19 cellular contexts compared by ENCODE assay signal in the genomic region with DNA sequence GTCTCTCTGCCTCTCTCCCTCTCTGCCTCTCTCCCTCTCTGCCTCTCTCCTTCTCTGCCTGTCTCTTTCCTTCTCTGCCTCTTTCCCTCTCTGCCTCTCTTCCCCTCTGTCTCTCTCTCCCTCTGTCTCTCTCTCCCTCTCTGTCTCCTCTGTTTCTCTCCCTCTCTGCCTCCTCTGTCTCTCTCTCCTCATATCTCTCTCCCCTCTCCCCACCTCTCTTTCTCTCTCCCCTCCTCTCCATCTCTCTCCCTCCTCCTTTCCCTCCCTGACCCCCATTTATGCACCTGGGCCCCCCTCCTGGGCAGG. TPM values are rescaled to one million over a fixed set of nuclear protein-coding genes. Genes with fewer than 3 reads are reported as not detected.
DNase-seq lines count a peak whose midpoint lies in the region; ATAC-seq, FAIRE-seq and TF ChIP-seq lines count a peak whose summit lies in the region.
"Had no signal": no experiment of that assay in that cellular context is flagged by ENCODE, and none has a peak within 500 bp of the region (broad histone marks: within the 10 kb centered on the region; RNA-seq: fewer than 3 reads in every experiment).

No MANE protein-coding gene starts in this region.

- H3K36me3 ChIP-seq in GM12878 (ENCODE audit: control insufficient read depth in 2 of 2, insufficient read depth in 2 of 2, low read length in 1 of 2): peaks cover 54 to 64% of the 10 kb centered on the region in 2 experiments
- H3K36me3 ChIP-seq: Peyer's patch, SJSA1 had no signal

- ATAC-seq in GM12878 (no peak), naive B cell (ENCODE audit: low read depth in 2 of 2) (no peak), GM21723 (IDR thresholded peaks at IDR 0.05; ENCODE audit: unreplicated experiment) (no peak)
- ATAC-seq: K562, Right ventricle myocardium inferior had no signal

- no peaks in the 10 kb centered on the region for H3K27me3 ChIP-seq in GM12878 (replicated peaks in 1 of 2; ENCODE audit: control insufficient read depth in 2 of 2, insufficient read depth in 2 of 2, low read length in 1 of 2)
- H3K27me3 ChIP-seq: Peyer's patch, SJSA1 had no signal

- no peak for FAIRE-seq in GM12878 (lab: Jason Lieb, UNC)
- FAIRE-seq: K562 had no signal

- CTCF ChIA-PET in GM12878 (lab: Yijun Ruan, JAX): no interaction called here

- peak overlapping the region; percentile 23 for H3K27ac Mint-ChIP-seq in activated naive CD4-positive, alpha-beta T cell treated with anti-CD3 and anti-CD28 coated beads, Interleukin-2, amount 50 U/mL, for 24 hours
- peak overlapping the region in 5 of 6 donors; percentile 1 to 89 (median 65) for H3K27ac Mint-ChIP-seq in naive B cell

- H3K9me3 Mint-ChIP-seq in activated naive CD4-positive, alpha-beta T cell treated with anti-CD3 and anti-CD28 coated beads, Interleukin-2, amount 50 U/mL, for 24 hours: no peaks in the 10 kb centered on the region
- no peaks in the 10 kb centered on the region for H3K9me3 Mint-ChIP-seq in naive B cell
- H3K9me3 Mint-ChIP-seq: CD14-positive monocyte had no signal

- SMC1A ChIA-PET in GM12878 (lab: Charles Lee; ENCODE audit: uncharacterized antibody, unreplicated experiment): no interaction called here

- POLR2A ChIA-PET in GM12878 (lab: Charles Lee): no interaction called here

- H2AFZ ChIP-seq in GM12878 (ENCODE audit: control insufficient read depth, low read depth, low read length): no peak overlapping the region

- H3K4me3 ChIP-seq in GM12878: no peak overlapping the region
- H3K4me3 ChIP-seq: K562, Peyer's patch, SJSA1 had no signal

- no peak for TF ChIP-seq POLR2A in GM12878 (IDR thresholded peaks at IDR 0.05; ENCODE audit: low read depth, low read length)

- no peak for DNase-seq in activated naive CD4-positive, alpha-beta T cell treated with Interleukin-2 at 50 U/mL for 16 hours
- no peak for DNase-seq in GM12878 (ENCODE audit: low read depth, low spot score)
- DNase-seq in naive B cell: no peak
- no peak for DNase-seq in T-helper 2 cell
- DNase-seq in cardiac septum (ENCODE audit: low spot score): no peak
- DNase-seq: 8988T, GDM1, NCI-H1105, NCI-H146, NCI-H2029 treated with DMSO at 0.1 percent for 48 hours, NCI-H524 treated with DMSO at 0.1 percent for 48 hours, NCI-H82 had no signal

- no peaks in the 10 kb centered on the region for H3K4me1 ChIP-seq in GM12878 (ENCODE audit: control insufficient read depth, insufficient read depth, low read length)
- H3K4me1 ChIP-seq: Peyer's patch had no signal

- intact Hi-C loops in GM12878 (cut with micrococcal nuclease; ENCODE audit: unreplicated experiment) (no loop called here), cardiac septum (cut with DNase I) (no loop called here)

- no peaks in the 10 kb centered on the region for H3K9me3 ChIP-seq in GM12878 (replicated peaks; ENCODE audit: control insufficient read depth, insufficient read depth, low read length)
- H3K9me3 ChIP-seq: Peyer's patch, SJSA1 had no signal

- no peaks in the 10 kb centered on the region for H3K27me3 Mint-ChIP-seq in activated naive CD4-positive, alpha-beta T cell treated with anti-CD3 and anti-CD28 coated beads, Interleukin-2, amount 50 U/mL, for 24 hours
- no peaks in the 10 kb centered on the region for H3K27me3 Mint-ChIP-seq in naive B cell

- no peak overlapping the region for H3K9ac ChIP-seq in GM12878 (ENCODE audit: control insufficient read depth, insufficient read depth, low read length)

- H3K4me1 Mint-ChIP-seq in activated naive CD4-positive, alpha-beta T cell treated with anti-CD3 and anti-CD28 coated beads, Interleukin-2, amount 50 U/mL, for 24 hours: no peaks in the 10 kb centered on the region
- peaks cover 6 to 17% (median 13%) of the 10 kb centered on the region in 3 donors for H3K4me1 Mint-ChIP-seq in naive B cell
- H3K4me1 Mint-ChIP-seq: CD14-positive monocyte had no signal

- no peak overlapping the region for H3K27ac ChIP-seq in GM12878 (ENCODE audit: control insufficient read depth, insufficient read depth)
- H3K27ac ChIP-seq: Peyer's patch, SJSA1 had no signal

- TF ChIP-seq EP300 in GM12878 (IDR thresholded peaks at IDR 0.05; ENCODE audit: borderline replicate concordance in 1 of 2, control insufficient read depth in 1 of 2, low read depth in 2 of 2, low read length in 2 of 2): no peak

- RAD21 ChIA-PET in GM12878 (lab: Charles Lee; ENCODE audit: unreplicated experiment): no interaction called here

- in situ Hi-C loops in GM12878 (cut with MboI): no loop called here

- no peaks in the 10 kb centered on the region; the same call in 1 of the 2 replicates for H4K20me1 ChIP-seq in GM12878 (ENCODE audit: control insufficient read depth, insufficient read depth)

- no peak overlapping the region for H3K4me2 ChIP-seq in GM12878 (ENCODE audit: control insufficient read depth, insufficient read depth)

- no peak overlapping the region for H3K4me3 Mint-ChIP-seq in activated naive CD4-positive, alpha-beta T cell treated with anti-CD3 and anti-CD28 coated beads, Interleukin-2, amount 50 U/mL, for 24 hours
- no peak overlapping the region for H3K4me3 Mint-ChIP-seq in naive B cell
- H3K4me3 Mint-ChIP-seq: CD14-positive monocyte had no signal

- peaks cover 17% of the 10 kb centered on the region for H3K79me2 ChIP-seq in GM12878 (ENCODE audit: control insufficient read depth, insufficient read depth, low read length)

- TF ChIP-seq CTCF in GM12878 (IDR thresholded peaks at IDR 0.05 in 2 of 3, conservative IDR thresholded peaks at IDR 0.05 in 1 of 3; ENCODE audit: control insufficient read depth in 2 of 3, extremely low read depth in 1 of 3, insufficient read depth in 1 of 3, low read depth in 3 of 3, low read length in 3 of 3): no peak

- BruUV-seq in GM12878 (replicated peaks; lab: Mats Ljungman, UMichigan): TSS peak; percentile 69

- no peak for TF ChIP-seq RAD21 in GM12878 (IDR thresholded peaks at IDR 0.05; ENCODE audit: insufficient read depth, low read depth, low read length)

- no peaks in the 10 kb centered on the region for H3K36me3 Mint-ChIP-seq in activated naive CD4-positive, alpha-beta T cell treated with anti-CD3 and anti-CD28 coated beads, Interleukin-2, amount 50 U/mL, for 24 hours
- no peaks in the 10 kb centered on the region for H3K36me3 Mint-ChIP-seq in naive B cell
- H3K36me3 Mint-ChIP-seq: CD14-positive monocyte had no signal

TF ChIP-seq in GM12878, 131 proteins besides CTCF, POLR2A, EP300 and RAD21 (continues in another document):
- TF ChIP-seq, protein P1, sequence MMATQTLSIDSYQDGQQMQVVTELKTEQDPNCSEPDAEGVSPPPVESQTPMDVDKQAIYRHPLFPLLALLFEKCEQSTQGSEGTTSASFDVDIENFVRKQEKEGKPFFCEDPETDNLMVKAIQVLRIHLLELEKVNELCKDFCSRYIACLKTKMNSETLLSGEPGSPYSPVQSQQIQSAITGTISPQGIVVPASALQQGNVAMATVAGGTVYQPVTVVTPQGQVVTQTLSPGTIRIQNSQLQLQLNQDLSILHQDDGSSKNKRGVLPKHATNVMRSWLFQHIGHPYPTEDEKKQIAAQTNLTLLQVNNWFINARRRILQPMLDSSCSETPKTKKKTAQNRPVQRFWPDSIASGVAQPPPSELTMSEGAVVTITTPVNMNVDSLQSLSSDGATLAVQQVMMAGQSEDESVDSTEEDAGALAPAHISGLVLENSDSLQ (IDR thresholded peaks at IDR 0.05): no peak
- TF ChIP-seq, protein P2, sequence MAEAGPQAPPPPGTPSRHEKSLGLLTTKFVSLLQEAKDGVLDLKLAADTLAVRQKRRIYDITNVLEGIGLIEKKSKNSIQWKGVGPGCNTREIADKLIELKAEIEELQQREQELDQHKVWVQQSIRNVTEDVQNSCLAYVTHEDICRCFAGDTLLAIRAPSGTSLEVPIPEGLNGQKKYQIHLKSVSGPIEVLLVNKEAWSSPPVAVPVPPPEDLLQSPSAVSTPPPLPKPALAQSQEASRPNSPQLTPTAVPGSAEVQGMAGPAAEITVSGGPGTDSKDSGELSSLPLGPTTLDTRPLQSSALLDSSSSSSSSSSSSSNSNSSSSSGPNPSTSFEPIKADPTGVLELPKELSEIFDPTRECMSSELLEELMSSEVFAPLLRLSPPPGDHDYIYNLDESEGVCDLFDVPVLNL (IDR thresholded peaks at IDR 0.05; ENCODE audit: low read depth, low read length): no peak
- TF ChIP-seq GABPA (IDR thresholded peaks at IDR 0.05; ENCODE audit: low read depth) (no peak), EZH2 (IDR thresholded peaks at IDR 0.05; ENCODE audit: borderline replicate concordance, control insufficient read depth, low read depth, low read length) (no peak), MYC (IDR thresholded peaks at IDR 0.05; ENCODE audit: insufficient read depth, insufficient read length, insufficient replicate concordance, low read length, severe bottlenecking) (no peak), ESRRA (IDR thresholded peaks at IDR 0.05; ENCODE audit: low read length) (no peak)

RNA-seq across cellular contexts. Expression of gene TNFRSF13B, which starts 32.7 kb away (rescaled TPM):
- 353 and 380 TPM in 2 replicates for total RNA-seq in GM12878 (2013; cell fraction: nucleolus; rRNA removed)
- total RNA-seq in GM12878 (2014; rRNA removed) (101 and 116 TPM in 2 replicates), GM12878 (2014; rRNA removed; fragmentation: Illumina TruSeq; extraction: Trizol) (50.4 and 53.0 TPM in 2 replicates), GM12878 (2021) (160 and 161 TPM in 2 replicates), cardiac septum (not detected)
- 102 TPM for polyA plus RNA-seq in GM12878 (2011; ENCODE audit: low read depth)
- polyA plus RNA-seq in GM12878 (2011; rRNA removed) (45.9 and 91.3 TPM in 2 replicates), GM12878 (2014; fragmentation: Illumina TruSeq; extraction: Trizol) (53.0 and 141 TPM in 2 replicates), GM12878 (2014; fragmentation: Nextera tagmentation; extraction: Ambion mirVana) (10 to 100 TPM; 15.5 to 23.1 TPM), GM12878 (2014; rRNA removed) (231 and 255 TPM in 2 replicates), GM12878 (2016; fragmentation: Nextera tagmentation; extraction: Ambion mirVana) (100 to 1,000 TPM; 121 to 139 TPM), naive B cell (ENCODE audit: low read depth in 6 of 6) (10 to 100 TPM in 5 of 6 donors, 1 to 10 TPM in 1; 4.0 to 17.5 (median 13.3) TPM)
- 124 and 142 TPM in 2 replicates for polyA plus RNA-seq in GM12878 (2011; cell fraction: cytosol; rRNA removed)
- 234 and 258 TPM in 2 replicates for polyA plus RNA-seq in GM12878 (2011; cell fraction: nucleus; rRNA removed)
- polyA plus RNA-seq in GM12878 (2012): 237 and 313 TPM in 2 replicates
- 123 and 202 TPM in 2 replicates for polyA minus RNA-seq in GM12878 (2011; rRNA and poly(A)+ RNA removed)
- polyA minus RNA-seq in GM12878 (2011; cell fraction: cytosol; rRNA and poly(A)+ RNA removed): 45.4 TPM in 2 replicates
- 141 and 184 TPM in 2 replicates for polyA minus RNA-seq in GM12878 (2011; cell fraction: nucleus; rRNA and poly(A)+ RNA removed)
- total RNA-seq: K562, Right ventricle myocardium inferior, SJSA1 had no signal
- polyA plus RNA-seq: K562 had no signal

Comparison
In these comparisons a context has a peak if more than half of its experiments do, and no peak if none do; other contexts are left out.
1. RNA of gene TNFRSF13B, which starts 32.7 kb away (total RNA-seq): 50.4 to 380 TPM in GM12878; not detected in cardiac septum (single experiment); every median in the first group is over 10 times any median in the second.